8 cellular contexts compared by ENCODE assay signal in the genomic region with DNA sequence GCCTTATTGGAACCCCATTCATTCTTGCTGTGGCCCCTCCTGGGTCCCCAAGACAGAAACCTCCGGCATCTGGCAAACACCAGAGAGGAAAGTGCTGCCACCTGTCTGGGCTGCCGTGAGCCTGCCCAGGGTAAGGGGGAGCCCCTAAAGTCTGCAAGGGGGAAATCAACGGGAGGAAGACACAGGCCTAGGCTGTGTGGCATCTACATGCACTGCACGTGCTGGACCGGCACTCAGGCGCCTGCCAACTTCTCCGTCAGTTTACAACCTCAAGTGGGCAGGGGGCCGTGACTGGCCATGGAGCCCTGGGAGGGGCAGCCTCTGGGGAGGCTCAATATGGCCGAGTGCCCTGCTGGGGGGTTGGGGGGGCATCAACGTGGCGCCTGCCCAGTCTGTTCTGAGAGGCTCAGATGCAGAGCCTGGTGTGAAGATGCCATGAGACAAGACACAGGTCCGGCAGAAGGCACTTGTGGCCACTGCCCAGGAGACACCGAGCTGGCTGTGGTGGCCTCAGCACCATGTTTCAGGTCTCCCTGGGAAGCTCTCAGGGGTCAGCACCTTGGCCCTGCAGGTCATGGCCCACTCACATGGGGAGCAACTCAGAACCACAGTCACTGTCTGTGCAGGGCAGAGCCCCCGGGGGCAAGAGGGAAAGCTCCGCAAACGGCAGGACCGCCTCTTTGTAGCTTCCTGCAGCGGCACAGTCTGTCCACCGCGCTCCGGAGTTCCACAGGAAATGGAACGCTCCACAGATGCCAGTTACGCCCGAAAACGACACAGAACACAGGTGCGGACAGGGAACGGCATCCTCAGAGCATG. TPM values are rescaled to one million over a fixed set of nuclear protein-coding genes. Genes with fewer than 3 reads are reported as not detected.
A peak's percentile ranks its signal among the peaks of the same experiment; 100 is the strongest.
DNase-seq lines count a peak whose midpoint lies in the region; ATAC-seq and TF ChIP-seq lines count a peak whose summit lies in the region.

No MANE protein-coding gene starts in this region.

- peak overlapping the region; percentile 65 for H3K9ac ChIP-seq in BLaER1
- H3K9ac ChIP-seq in smooth muscle cell (ENCODE audit: low read depth): no peak overlapping the region
- H3K9ac ChIP-seq in PC-3 (ENCODE audit: low read length): no peak overlapping the region

- H3K27me3 ChIP-seq in BLaER1: no peaks in the 10 kb centered on the region
- no peaks in the 10 kb centered on the region for H3K27me3 ChIP-seq in GM23338 (ENCODE audit: insufficient read depth)
- H3K27me3 ChIP-seq in neutrophil: no peaks in the 10 kb centered on the region
- H3K27me3 ChIP-seq in smooth muscle cell (ENCODE audit: low read depth): no peaks in the 10 kb centered on the region
- H3K27me3 ChIP-seq in PC-3 (ENCODE audit: low read length): no peaks in the 10 kb centered on the region

- 97% methylated on average over 27 of the region's 27 CpGs for WGBS in smooth muscle cell (ENCODE audit: low lambda C conversion rate)

- H3K4me3 Mint-ChIP-seq in GM23338: no peak overlapping the region; the same call in 2 of the 3 replicates

- peaks cover 69% of the 10 kb centered on the region for H3K4me1 ChIP-seq in BLaER1
- H3K4me1 ChIP-seq in GM23338 (ENCODE audit: insufficient read depth): peaks cover 16% of the 10 kb centered on the region; the same call in 1 of the 2 replicates
- H3K4me1 ChIP-seq in neutrophil (ENCODE audit: control insufficient read depth in 1 of 2, insufficient read depth in 1 of 2, low read depth in 1 of 2, low read length in 1 of 2): peaks cover 39 to 41% of the 10 kb centered on the region in 2 experiments
- H3K4me1 ChIP-seq in smooth muscle cell (ENCODE audit: low read depth): no peaks in the 10 kb centered on the region
- peaks cover 10% of the 10 kb centered on the region; the same call in 1 of the 2 replicates for H3K4me1 ChIP-seq in PC-3 (ENCODE audit: insufficient read depth, low read length)

- H3K9me2 ChIP-seq in GM23338 (ENCODE audit: insufficient read depth) (no peaks in the 10 kb centered on the region), PC-3 (replicated peaks; ENCODE audit: low read length) (no peaks in the 10 kb centered on the region)

- CTCF ChIA-PET in PC-3 (lab: Charles Lee): interaction anchor here (0.6 kb wide), 1 partner anchor 56 kb away, joined by 5 read pairs; no protein-coding TSS in a partner anchor

- H3K4me3 ChIP-seq in BLaER1 (peak overlapping the region; percentile 59), GM23338 (no peak overlapping the region), coronary artery (peak overlapping the region; percentile 72), neutrophil (ENCODE audit: low read depth in 1 of 2, low read length in 1 of 2) (no peak overlapping the region), smooth muscle cell (no peak overlapping the region), PC-3 (ENCODE audit: low read length) (no peak overlapping the region)

- H3K4me1 Mint-ChIP-seq in GM23338: peaks cover 20% of the 10 kb centered on the region

- H3K27me3 Mint-ChIP-seq in GM23338 (ENCODE audit: insufficient read depth, low read depth, poor library complexity): peaks cover 24% of the 10 kb centered on the region

- H3K4me2 ChIP-seq in BLaER1: peak overlapping the region; percentile 96
- no peak overlapping the region for H3K4me2 ChIP-seq in GM23338
- no peak overlapping the region for H3K4me2 ChIP-seq in smooth muscle cell
- no peak overlapping the region for H3K4me2 ChIP-seq in PC-3 (ENCODE audit: low read length)

- H3K9me3 Mint-ChIP-seq in GM23338: peaks cover 8% of the 10 kb centered on the region; the same call in 1 of the 3 replicates

- H3K27ac ChIP-seq in BLaER1: peak overlapping the region; percentile 49
- H3K27ac ChIP-seq in GM23338 (ENCODE audit: low read depth): no peak overlapping the region
- H3K27ac ChIP-seq in coronary artery: peak overlapping the region; percentile 64 to 93
- peak overlapping the region; percentile 56 for H3K27ac ChIP-seq in neutrophil
- no peak overlapping the region for H3K27ac ChIP-seq in smooth muscle cell (ENCODE audit: low read depth)
- H3K27ac ChIP-seq in PC-3 (ENCODE audit: low read length): no peak overlapping the region

- peaks cover 46% of the 10 kb centered on the region for H3K36me3 ChIP-seq in BLaER1
- no peaks in the 10 kb centered on the region for H3K36me3 ChIP-seq in GM23338 (ENCODE audit: insufficient read depth)
- peaks cover 41% of the 10 kb centered on the region for H3K36me3 ChIP-seq in neutrophil
- H3K36me3 ChIP-seq in smooth muscle cell (ENCODE audit: low read depth): no peaks in the 10 kb centered on the region
- peaks cover 7% of the 10 kb centered on the region for H3K36me3 ChIP-seq in PC-3 (ENCODE audit: low read depth, low read length)

- intact Hi-C loops in PC-3 (cut with micrococcal nuclease): no loop called here

- ATAC-seq in GM23338: no peak
- ATAC-seq in PC-3: no peak; the same call in 1 of the 2 replicates

- H3K27ac Mint-ChIP-seq in GM23338: 0 out of 2 replicates have a peak overlapping the region, but pooled peaks have one; percentile 59

- H3K79me2 ChIP-seq in GM23338 (replicated peaks; ENCODE audit: insufficient read depth) (peaks cover 59% of the 10 kb centered on the region), smooth muscle cell (ENCODE audit: low read depth) (peaks cover 40% of the 10 kb centered on the region), PC-3 (ENCODE audit: low read length) (peaks cover 72% of the 10 kb centered on the region)

- H2AFZ ChIP-seq in GM23338: no peak overlapping the region
- no peak overlapping the region for H2AFZ ChIP-seq in smooth muscle cell (ENCODE audit: low read depth)
- H2AFZ ChIP-seq in PC-3 (ENCODE audit: low read length): no peak overlapping the region

- H3K9me3 ChIP-seq in BLaER1: no peaks in the 10 kb centered on the region
- no peaks in the 10 kb centered on the region for H3K9me3 ChIP-seq in neutrophil
- H3K9me3 ChIP-seq in smooth muscle cell (replicated peaks; ENCODE audit: low read depth): no peaks in the 10 kb centered on the region
- H3K9me3 ChIP-seq in PC-3 (ENCODE audit: low read length): no peaks in the 10 kb centered on the region

- BruUV-seq in PC-3 (replicated peaks; lab: Mats Ljungman, UMichigan): no TSS peak

- DNase-seq in GM23338 (ENCODE audit: low spot score): no peak
- DNase-seq in coronary artery (ENCODE audit: low spot score): no peak
- no peak for DNase-seq in smooth muscle cell (lab: John Stamatoyannopoulos, UW; ENCODE audit: unreplicated experiment)
- no peak for DNase-seq in PC-3
- no peak for DNase-seq in SK-N-DZ (ENCODE audit: low spot score)
- no peak for DNase-seq in GF-D8 (lab: John Stamatoyannopoulos, UW)

- TF ChIP-seq CTCF in GM23338 (conservative IDR thresholded peaks at IDR 0.05; ENCODE audit: low read depth in 2 of 2) (no peak), coronary artery (IDR thresholded peaks at IDR 0.05) (no peak), neutrophil (IDR thresholded peaks at IDR 0.05) (no peak), smooth muscle cell (IDR thresholded peaks at IDR 0.05; ENCODE audit: borderline replicate concordance, insufficient read depth, poor library complexity, severe bottlenecking) (no peak), PC-3 (conservative IDR thresholded peaks at IDR 0.05; ENCODE audit: low read depth, low read length) (no peak)

- H3K36me3 Mint-ChIP-seq in GM23338 (ENCODE audit: low read depth): peaks cover 20% of the 10 kb centered on the region

- H3F3A ChIP-seq in GM23338 (replicated peaks; ENCODE audit: low read depth) (peaks cover 21% of the 10 kb centered on the region), smooth muscle cell (ENCODE audit: low read depth) (no peaks in the 10 kb centered on the region), PC-3 (ENCODE audit: low read length, unreplicated experiment) (peaks cover under 1% of the 10 kb centered on the region)

- H4K20me1 ChIP-seq in BLaER1 (peaks cover 100% of the 10 kb centered on the region), GM23338 (replicated peaks; ENCODE audit: insufficient read depth) (peaks cover 11% of the 10 kb centered on the region), smooth muscle cell (ENCODE audit: low read depth) (peaks cover 100% of the 10 kb centered on the region), PC-3 (ENCODE audit: low read length) (peaks cover 59% of the 10 kb centered on the region)

- POLR2A ChIA-PET in PC-3 (lab: Charles Lee; ENCODE audit: unreplicated experiment): no interaction called here

RNA-seq across cellular contexts. Expression of a gene that starts 8.4 kb away (rescaled TPM):
- total RNA-seq in GM23338 (2014; rRNA removed; shearing (Covaris generic)): 46.5 and 56.8 TPM in 2 replicates
- polyA plus RNA-seq in GM23338 (2016; fragmentation: Nextera tagmentation; extraction: Ambion mirVana) (82.5 and 89.3 TPM in 2 replicates), smooth muscle cell (22.6 and 29.3 TPM in 2 replicates)
- total RNA-seq in smooth muscle cell (12.8 and 17.2 TPM in 2 replicates), PC-3 (2014; rRNA removed) (37.2 and 47.4 TPM in 2 replicates)
- polyA plus RNA-seq in SK-N-DZ (2014; cell fraction: cytosol; rRNA removed): 37.5 and 37.9 TPM in 2 replicates
- 113 and 219 TPM in 2 replicates for polyA plus RNA-seq in SK-N-DZ (2014; cell fraction: nucleus; rRNA removed)

RNA-seq across cellular contexts. Expression of a gene that starts 21.9 kb away (rescaled TPM):
- 21.4 and 28.8 TPM in 2 replicates for total RNA-seq in GM23338 (2014; rRNA removed; shearing (Covaris generic))
- polyA plus RNA-seq in GM23338 (2016; fragmentation: Nextera tagmentation; extraction: Ambion mirVana): 6.0 and 6.1 TPM in 2 replicates
- total RNA-seq in smooth muscle cell: 4.6 and 6.8 TPM in 2 replicates
- polyA plus RNA-seq in smooth muscle cell: 5.6 and 7.7 TPM in 2 replicates
- total RNA-seq in PC-3 (2014; rRNA removed): 18.0 and 24.1 TPM in 2 replicates
- 23.6 and 26.7 TPM in 2 replicates for polyA plus RNA-seq in SK-N-DZ (2014; cell fraction: cytosol; rRNA removed)
- polyA plus RNA-seq in SK-N-DZ (2014; cell fraction: nucleus; rRNA removed): 70.8 and 86.4 TPM in 2 replicates

RNA-seq across cellular contexts. Expression of a gene that starts 31.6 kb away (rescaled TPM):
- 2.8 and 7.3 TPM in 2 replicates for total RNA-seq in GM23338 (2014; rRNA removed; shearing (Covaris generic))
- 2.1 and 3.2 TPM in 2 replicates for polyA plus RNA-seq in GM23338 (2016; fragmentation: Nextera tagmentation; extraction: Ambion mirVana)
- total RNA-seq in smooth muscle cell: 0.13 and 0.27 TPM in 2 replicates
- 1.2 and 4.3 TPM in 2 replicates for polyA plus RNA-seq in smooth muscle cell
- total RNA-seq in PC-3 (2014; rRNA removed): 7.4 and 13.4 TPM in 2 replicates
- polyA plus RNA-seq in SK-N-DZ (2014; cell fraction: cytosol; rRNA removed): 3.9 and 16.4 TPM in 2 replicates
- polyA plus RNA-seq in SK-N-DZ (2014; cell fraction: nucleus; rRNA removed): 29.2 and 35.3 TPM in 2 replicates

RNA-seq across cellular contexts. Expression of a gene that starts 33.1 kb away (rescaled TPM):
- 73.5 and 79.9 TPM in 2 replicates for total RNA-seq in GM23338 (2014; rRNA removed; shearing (Covaris generic))
- polyA plus RNA-seq in GM23338 (2016; fragmentation: Nextera tagmentation; extraction: Ambion mirVana) (53.8 and 56.2 TPM in 2 replicates), smooth muscle cell (51.2 and 55.2 TPM in 2 replicates)
- total RNA-seq in smooth muscle cell (33.3 and 36.5 TPM in 2 replicates), PC-3 (2014; rRNA removed) (67.1 and 87.2 TPM in 2 replicates)
- 137 and 140 TPM in 2 replicates for polyA plus RNA-seq in SK-N-DZ (2014; cell fraction: cytosol; rRNA removed)
- 105 and 126 TPM in 2 replicates for polyA plus RNA-seq in SK-N-DZ (2014; cell fraction: nucleus; rRNA removed)

RNA-seq across cellular contexts. Expression of a gene that starts 52.9 kb away (rescaled TPM):
- 29.5 and 33.5 TPM in 2 replicates for total RNA-seq in GM23338 (2014; rRNA removed; shearing (Covaris generic))
- polyA plus RNA-seq in GM23338 (2016; fragmentation: Nextera tagmentation; extraction: Ambion mirVana): 6.9 and 7.1 TPM in 2 replicates
- total RNA-seq in smooth muscle cell: 21.1 and 24.5 TPM in 2 replicates
- 8.7 TPM in 2 replicates for polyA plus RNA-seq in smooth muscle cell
- total RNA-seq in PC-3 (2014; rRNA removed): 73.7 and 80.1 TPM in 2 replicates
- 48.5 and 54.7 TPM in 2 replicates for polyA plus RNA-seq in SK-N-DZ (2014; cell fraction: cytosol; rRNA removed)
- 42.9 and 44.8 TPM in 2 replicates for polyA plus RNA-seq in SK-N-DZ (2014; cell fraction: nucleus; rRNA removed)

Comparison
In these comparisons a context has a peak if more than half of its experiments do, and no peak if none do; other contexts are left out.
1. H3K27ac ChIP-seq: peak in BLaER1 (single experiment), coronary artery (2 of 2) and neutrophil (single experiment); none in GM23338 (single experiment), smooth muscle cell (single experiment) and PC-3 (single experiment).
2. H3K4me3 ChIP-seq: peak in BLaER1 (single experiment) and coronary artery (single experiment); none in GM23338 (single experiment), neutrophil (0 of 2), smooth muscle cell (single experiment) and PC-3 (single experiment).